ENCODE assay signal across 8 cellular contexts in the genomic region with DNA sequence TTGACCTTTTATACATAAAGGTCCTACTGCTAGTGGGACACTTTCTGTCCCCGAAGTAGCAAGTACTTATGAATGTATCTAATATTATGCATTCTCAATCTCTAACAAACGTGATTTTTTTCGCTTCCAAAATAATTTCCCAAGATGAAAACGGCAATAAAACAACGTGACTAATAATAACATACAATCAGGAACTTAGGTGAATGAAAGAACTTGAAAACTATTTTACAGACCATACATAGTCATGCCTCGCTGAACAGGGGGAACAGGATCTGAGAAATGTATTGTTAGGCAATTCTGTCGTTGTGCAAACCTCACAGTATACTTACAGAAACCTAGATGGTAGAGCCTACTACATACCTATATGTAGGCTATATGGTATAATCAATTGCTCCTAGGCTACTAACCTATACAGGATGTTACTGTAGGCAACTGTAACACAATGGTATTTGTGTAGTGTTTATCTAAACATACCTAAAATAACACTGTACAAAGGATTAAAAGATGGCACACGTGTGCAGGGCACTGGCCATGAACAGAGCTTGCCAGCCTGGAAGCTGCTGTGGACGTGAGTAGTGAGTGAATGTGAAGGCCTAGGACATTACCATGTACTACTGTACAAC. TPM values are rescaled to one million over a fixed set of nuclear protein-coding genes. Genes with fewer than 3 reads are reported as not detected.
DNase-seq lines count a peak whose midpoint lies in the region; ATAC-seq and TF ChIP-seq lines count a peak whose summit lies in the region.

No MANE protein-coding gene starts in this region.

- H3K36me3 Mint-ChIP-seq in activated CD4-positive, alpha-beta memory T cell treated with anti-CD3 and anti-CD28 coated beads for 36 hours: peaks cover 9% of the 10 kb centered on the region
- no peaks in the 10 kb centered on the region for H3K36me3 Mint-ChIP-seq in glutamatergic neuron (ENCODE audit: unreplicated experiment)

- H3K9me3 Mint-ChIP-seq in activated CD4-positive, alpha-beta memory T cell treated with anti-CD3 and anti-CD28 coated beads for 36 hours: no peaks in the 10 kb centered on the region
- peaks cover 24% of the 10 kb centered on the region for H3K9me3 Mint-ChIP-seq in glutamatergic neuron (ENCODE audit: unreplicated experiment)

- no peaks in the 10 kb centered on the region for H3K27me3 Mint-ChIP-seq in activated CD4-positive, alpha-beta memory T cell treated with anti-CD3 and anti-CD28 coated beads for 36 hours
- peaks cover 18% of the 10 kb centered on the region for H3K27me3 Mint-ChIP-seq in glutamatergic neuron (ENCODE audit: unreplicated experiment)

- intact Hi-C loops in activated CD4-positive, alpha-beta memory T cell treated with anti-CD3 and anti-CD28 coated beads for 36 hours (cut with micrococcal nuclease): loop anchor here (1.0 to 2.0 kb wide), 3 partner anchors 12 to 373 kb away; no protein-coding TSS in a partner anchor

- no peak for TF ChIP-seq CTCF in glutamatergic neuron (IDR thresholded peaks at IDR 0.05; ENCODE audit: partially characterized antibody, unreplicated experiment)

- peak; percentile 72 for DNase-seq in ELR (ENCODE audit: low read depth)
- DNase-seq in Kasumi-1 (lab: John Stamatoyannopoulos, UW): peak; percentile 62 to 69
- no peak for DNase-seq in activated CD4-positive, alpha-beta memory T cell treated with anti-CD3 and anti-CD28 coated beads for 36 hours
- DNase-seq in glutamatergic neuron: no peak
- peak; percentile 15 for DNase-seq in retina
- DNase-seq in NCI-H1092 treated with DMSO at 0.1 percent for 48 hours (lab: John Stamatoyannopoulos, UW): no peak

- H3K4me1 Mint-ChIP-seq in activated CD4-positive, alpha-beta memory T cell treated with anti-CD3 and anti-CD28 coated beads for 36 hours (ENCODE audit: low read depth): peaks cover 53% of the 10 kb centered on the region
- H3K4me1 Mint-ChIP-seq in glutamatergic neuron (ENCODE audit: low read depth, unreplicated experiment): peaks cover 24% of the 10 kb centered on the region

- ATAC-seq in HG03565 (IDR thresholded peaks at IDR 0.05; ENCODE audit: unreplicated experiment): no peak
- ATAC-seq in GM21528 (IDR thresholded peaks at IDR 0.05; ENCODE audit: low FRiP score, unreplicated experiment): no peak

- H3K27ac Mint-ChIP-seq in activated CD4-positive, alpha-beta memory T cell treated with anti-CD3 and anti-CD28 coated beads for 36 hours: peak overlapping the region; percentile 2
- H3K27ac Mint-ChIP-seq in glutamatergic neuron (ENCODE audit: unreplicated experiment): peak overlapping the region; percentile 62

- POLR2A ChIA-PET in activated CD4-positive, alpha-beta memory T cell treated with anti-CD3 and anti-CD28 coated beads for 36 hours (lab: Charles Lee): interaction anchor here (1.0 kb wide), 1 partner anchor 10 kb away, joined by 3 read pairs; no protein-coding TSS in a partner anchor

- peak overlapping the region; percentile 74 for H3K4me3 Mint-ChIP-seq in activated CD4-positive, alpha-beta memory T cell treated with anti-CD3 and anti-CD28 coated beads for 36 hours
- peak overlapping the region; percentile 99 for H3K4me3 Mint-ChIP-seq in glutamatergic neuron (ENCODE audit: unreplicated experiment)

- CTCF ChIA-PET in activated CD4-positive, alpha-beta memory T cell treated with anti-CD3 and anti-CD28 coated beads for 36 hours (lab: Charles Lee): interaction anchor here (0.6 to 4.4 kb wide), 10 partner anchors 10 to 941 kb away, joined by 3 to 24 read pairs (median 5); no protein-coding TSS in a partner anchor

RNA-seq across cellular contexts. Expression of a gene that starts 2.5 kb away (rescaled TPM):
- 10 to 100 TPM; 96.7 to 97.5 TPM for total RNA-seq in activated CD4-positive, alpha-beta memory T cell treated with anti-CD3 and anti-CD28 coated beads for 36 hours
- 772 TPM for total RNA-seq in glutamatergic neuron (ENCODE audit: unreplicated experiment)

Comparison
In these comparisons a context has a peak if more than half of its experiments do, and no peak if none do; other contexts are left out.
1. DNase-seq: peak in ELR (single experiment), Kasumi-1 (2 of 2) and retina (single experiment); none in activated CD4-positive, alpha-beta memory T cell treated with anti-CD3 and anti-CD28 coated beads for 36 hours (single experiment), glutamatergic neuron (single experiment) and NCI-H1092 treated with DMSO at 0.1 percent for 48 hours (single experiment).